Comparison of ENCODE assay signal across 1 cellular context in the genomic region with DNA sequence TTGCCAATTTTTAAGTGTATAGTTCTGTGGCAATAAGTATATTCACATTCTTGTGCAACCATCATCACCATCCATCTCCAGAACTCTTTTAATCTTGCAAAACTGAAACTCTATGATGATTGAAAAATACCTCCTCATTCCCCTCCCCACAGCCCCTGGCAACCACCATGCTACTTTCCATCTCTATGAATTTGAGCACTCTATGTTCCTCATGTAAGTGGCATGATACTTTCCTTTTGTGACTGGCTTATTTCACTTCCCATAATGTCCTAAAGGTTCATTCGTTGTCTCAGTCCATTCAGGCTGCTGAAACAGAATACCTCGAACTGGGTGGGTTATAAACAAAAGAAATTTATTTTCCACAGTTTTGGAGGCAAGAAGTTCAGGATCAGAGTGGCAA.
A peak's percentile ranks its signal among the peaks of the same experiment; 100 is the strongest.
TF ChIP-seq lines count a peak whose summit lies in the region.

No MANE protein-coding gene starts in this region.

TF ChIP-seq in GM12878, 131 proteins besides CTCF, POLR2A, EP300 and RAD21:
- TF ChIP-seq EGR1 (IDR thresholded peaks at IDR 0.05; ENCODE audit: borderline replicate concordance in 1 of 2, low read depth in 2 of 2, low read length in 2 of 2) = no peak
- TF ChIP-seq NR2F1 (conservative IDR thresholded peaks at IDR 0.05) = no peak
- TF ChIP-seq SPI1 (IDR thresholded peaks at IDR 0.05; ENCODE audit: borderline replicate concordance, insufficient read depth, low read depth, low read length) = peak; percentile 46; the same call in 1 of the 2 replicates
- TF ChIP-seq POU2F2 (IDR thresholded peaks at IDR 0.05; ENCODE audit: borderline replicate concordance, low read depth, low read length) = no peak
